In the genomic region with DNA sequence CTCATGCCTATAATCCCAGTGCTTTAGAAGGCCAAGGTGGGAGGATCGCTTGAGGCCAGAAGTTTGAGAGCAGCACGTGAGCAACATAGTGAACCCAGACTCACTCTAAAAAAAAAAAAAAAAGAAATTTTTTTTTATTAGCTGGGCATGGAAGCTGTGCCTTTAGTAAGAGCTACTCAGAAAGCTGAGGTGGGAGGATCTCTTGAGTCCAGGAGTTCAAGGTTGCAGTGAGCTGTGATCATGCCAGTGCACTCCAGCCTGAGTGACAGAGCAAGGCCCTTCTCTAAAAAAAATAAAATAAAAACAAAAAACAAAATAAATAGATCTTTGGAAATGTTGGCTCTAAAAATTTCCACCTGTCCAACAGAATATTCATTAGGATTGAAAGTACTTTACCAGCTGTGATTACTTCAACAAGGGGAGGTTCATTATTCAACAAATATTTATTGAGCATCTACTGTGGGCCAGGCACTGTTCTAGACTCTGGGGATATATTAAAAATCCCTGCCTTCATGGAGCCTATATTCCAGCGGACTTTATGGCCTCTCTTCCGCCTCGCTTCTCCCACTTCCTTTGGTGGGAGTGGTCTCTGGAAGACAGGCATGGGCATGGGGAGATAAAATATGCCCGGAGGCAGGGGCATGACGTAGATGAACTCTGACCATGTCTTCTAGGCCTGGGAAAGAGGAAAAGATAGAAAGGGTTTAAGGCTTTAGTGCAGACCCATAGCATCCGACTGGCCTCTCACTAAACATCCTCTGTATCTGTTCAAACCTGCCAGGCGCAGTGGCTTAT, we compare ENCODE assay signal across 13 cellular contexts.
"Had no signal": no experiment of that assay in that cellular context is flagged by ENCODE, and none has a peak within 500 bp of the region (broad histone marks: within the 10 kb centered on the region; RNA-seq: fewer than 3 reads in every experiment).

No MANE protein-coding gene starts in this region.

- H2AFZ ChIP-seq: hepatocyte had no signal

- H3K4me2 ChIP-seq: hepatocyte had no signal

- H3K4me3 Mint-ChIP-seq: activated T-helper 1 cell treated with anti-CD3 and anti-CD28 coated beads, Interleukin-12 subunit alpha, Interleukin-12 subunit beta, Interleukin-2, Interleukin-4 antibody, amounts not matched to agents 30 ng/mL and 10 ng/mL and 1 ng/mL, durations not matched to agents 14 hours and 24 hours and 36 hours; effector memory CD8-positive, alpha-beta T cell; nephron had no signal

- DNase-seq: activated CD4-positive, CD25-positive, alpha-beta regulatory T cell treated with anti-CD3 and anti-CD28 coated beads, Interleukin-2, amount 50 U/mL, for 72 hours; activated naive CD4-positive, alpha-beta T cell treated with Interleukin-2 at 50 U/mL for 16 hours; cerebellar nuclear complex; effector memory CD8-positive, alpha-beta T cell; mesendoderm; nucleus accumbens; spleen; stomach had no signal

- H3K79me2 ChIP-seq: hepatocyte had no signal

- H3K36me3 ChIP-seq: breast epithelium, right atrium auricular region, spleen, stomach had no signal

- H3K27ac Mint-ChIP-seq: activated T-helper 1 cell treated with anti-CD3 and anti-CD28 coated beads, Interleukin-12 subunit alpha, Interleukin-12 subunit beta, Interleukin-2, Interleukin-4 antibody, amounts not matched to agents 30 ng/mL and 10 ng/mL and 1 ng/mL, durations not matched to agents 14 hours and 24 hours and 36 hours; effector memory CD8-positive, alpha-beta T cell; nephron had no signal

- ATAC-seq: effector memory CD8-positive, alpha-beta T cell had no signal

- H3K4me3 ChIP-seq: breast epithelium, hepatocyte, right atrium auricular region, spleen, stomach had no signal

- H3K27me3 ChIP-seq: breast epithelium, hepatocyte, right atrium auricular region, spleen, stomach had no signal

- H3K9me3 Mint-ChIP-seq: activated T-helper 1 cell treated with anti-CD3 and anti-CD28 coated beads, Interleukin-12 subunit alpha, Interleukin-12 subunit beta, Interleukin-2, Interleukin-4 antibody, amounts not matched to agents 30 ng/mL and 10 ng/mL and 1 ng/mL, durations not matched to agents 14 hours and 24 hours and 36 hours; effector memory CD8-positive, alpha-beta T cell; nephron had no signal

- H3K9me3 ChIP-seq: breast epithelium, right atrium auricular region, spleen, stomach had no signal

- H3K27me3 Mint-ChIP-seq: effector memory CD8-positive, alpha-beta T cell had no signal
